ENCODE assay signal across 34 cellular contexts in the genomic region with DNA sequence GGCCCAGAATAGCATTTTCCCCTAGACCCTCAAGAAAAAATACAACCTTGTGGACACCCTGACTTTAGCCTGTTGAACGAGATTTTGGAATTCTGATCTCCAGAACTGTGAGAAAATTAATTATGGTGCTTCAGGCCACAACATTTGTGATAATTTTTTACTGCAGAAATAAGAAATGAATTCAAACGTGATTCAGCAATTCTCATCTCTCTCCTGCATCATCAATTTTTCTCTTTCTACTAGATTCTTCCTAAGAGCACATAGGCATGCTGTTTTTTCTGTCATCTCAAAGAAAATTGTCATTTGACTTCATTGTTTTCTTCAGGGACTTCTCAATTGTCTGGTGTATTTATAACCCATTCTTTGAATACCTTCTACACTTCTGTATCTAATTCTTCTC. TPM values are rescaled to one million over a fixed set of nuclear protein-coding genes. Genes with fewer than 3 reads are reported as not detected.
"Had no signal": no experiment of that assay in that cellular context is flagged by ENCODE, and none has a peak within 500 bp of the region (broad histone marks: within the 10 kb centered on the region; RNA-seq: fewer than 3 reads in every experiment).

No MANE protein-coding gene starts in this region.

- H3K36me3 ChIP-seq: adrenal gland, brain microvascular endothelial cell, breast epithelium had no signal

- H3K27ac ChIP-seq: adrenal gland, body of pancreas, brain microvascular endothelial cell, VCaP had no signal

- FAIRE-seq: TTC549 had no signal

- H3K9me3 ChIP-seq: adrenal gland, body of pancreas, breast epithelium had no signal

- ATAC-seq: activated CD8-positive, alpha-beta T cell treated with anti-CD3 and anti-CD28 coated beads for 36 hours; activated naive CD4-positive, alpha-beta T cell treated with anti-CD3 and anti-CD28 coated beads, Interleukin-2, amount 50 U/mL, for 72 hours; activated T-cell treated with anti-CD3 and anti-CD28 coated beads, Interleukin-2, amount 50 U/mL, for 4 hours; activated T-cell treated with anti-CD3 and anti-CD28 coated beads, Interleukin-2, amount 50 U/mL, for 72 hours; activated T-helper 17 cell treated with anti-CD3 and anti-CD28 coated beads, Interleukin-2, amount 50 U/mL, for 72 hours; body of pancreas had no signal

- H3K4me1 ChIP-seq: adrenal gland, breast epithelium had no signal

- DNase-seq: activated B cell treated with CpG ODN at 0.5 μM for 24 hours; activated CD4-positive, alpha-beta memory T cell treated with anti-CD3 and anti-CD28 coated beads for 36 hours; activated CD4-positive, alpha-beta T cell treated with anti-CD3 and anti-CD28 coated beads for 4 hours; activated CD4-positive, alpha-beta T cell treated with anti-CD3 and anti-CD28 coated beads, Interleukin-2, amount 50 U/mL, for 1 hour; activated CD4-positive, alpha-beta T cell treated with anti-CD3 and anti-CD28 coated beads, Interleukin-2, amount 50 U/mL, for 4 hours; activated CD4-positive, CD25-positive, alpha-beta regulatory T cell treated with anti-CD3 and anti-CD28 coated beads, Interleukin-2, amount 50 U/mL, for 72 hours; activated CD8-positive, alpha-beta memory T cell treated with anti-CD3 and anti-CD28 coated beads, Interleukin-2, amount 50 U/mL, for 4 hours; activated CD8-positive, alpha-beta T cell treated with anti-CD3 and anti-CD28 coated beads for 36 hours; activated effector memory CD4-positive, alpha-beta T cell treated with anti-CD3 and anti-CD28 coated beads, Interleukin-2, amount 50 U/mL, for 16 hours; activated gamma-delta T cell treated with Interleukin-2 at 50 U/mL for 16 hours; activated naive CD4-positive, alpha-beta T cell; activated naive CD4-positive, alpha-beta T cell treated with anti-CD3 and anti-CD28 coated beads for 36 hours; activated naive CD4-positive, alpha-beta T cell treated with anti-CD3 and anti-CD28 coated beads, Interleukin-2, amount 50 U/mL, for 16 hours; activated naive CD8-positive, alpha-beta T cell treated with anti-CD3 and anti-CD28 coated beads for 36 hours; activated T-cell treated with anti-CD3 and anti-CD28 coated beads for 4 hours; activated T-cell treated with anti-CD3 and anti-CD28 coated beads, Interleukin-2, amount 50 U/mL, for 1 hour; activated T-cell treated with anti-CD3 and anti-CD28 coated beads, Interleukin-2, amount 50 U/mL, for 4 hours; activated T-cell treated with anti-CD3 and anti-CD28 coated beads, Interleukin-2, amount 50 U/mL, for 72 hours; adrenal gland; amniotic stem cell; aorta; body of pancreas; brain microvascular endothelial cell; central memory CD4-positive, alpha-beta T cell; T-helper 2 cell; T-helper 9 cell had no signal

- H3K4me3 ChIP-seq: adrenal gland, body of pancreas, breast epithelium had no signal

- H3K27me3 ChIP-seq: adrenal gland, body of pancreas, brain microvascular endothelial cell, breast epithelium had no signal

RNA-seq across cellular contexts. Expression of a gene that starts 8.9 kb away (rescaled TPM):
- total RNA-seq: activated B cell treated with CpG ODN at 0.5 μM for 24 hours; activated CD4-positive, alpha-beta T cell treated with anti-CD3 and anti-CD28 coated beads, Interleukin-2, amount 10 ng/mL, durations not matched to agents 24 days and 14 days; activated CD8-positive, alpha-beta memory T cell treated with anti-CD3 and anti-CD28 coated beads for 36 hours; activated CD8-positive, alpha-beta T cell treated with anti-CD3 and anti-CD28 coated beads for 36 hours; activated naive CD4-positive, alpha-beta T cell treated with anti-CD3 and anti-CD28 coated beads, Interleukin-2, amount 50 U/mL, for 72 hours; activated naive CD8-positive, alpha-beta T cell treated with anti-CD3 and anti-CD28 coated beads for 36 hours; activated T-helper 1 cell treated with anti-CD3 and anti-CD28 coated beads, Interleukin-12 subunit alpha, Interleukin-12 subunit beta, Interleukin-2, Interleukin-4 antibody, amounts not matched to agents 30 ng/mL and 10 ng/mL and 1 ng/mL, durations not matched to agents 14 hours and 24 hours and 36 hours; activated T-helper 17 cell treated with anti-CD3 and anti-CD28 coated beads, Interleukin-2, amount 50 U/mL, for 72 hours had no signal

RNA-seq across cellular contexts. Expression of a gene that starts 49.4 kb away (rescaled TPM):
- total RNA-seq: activated B cell treated with CpG ODN at 0.5 μM for 24 hours had no signal
